8 cellular contexts compared by ENCODE assay signal in genomic region chr1:110962892-110963665, GRCh38. TPM values are rescaled to one million over a fixed set of nuclear protein-coding genes. Genes with fewer than 3 reads are reported as not detected.
DNase-seq lines count a peak whose midpoint lies in the region; ATAC-seq and TF ChIP-seq lines count a peak whose summit lies in the region.

No MANE protein-coding gene starts in this region.

- H3K4me1 ChIP-seq in SJSA1 (replicated peaks) (peaks cover 3% of the 10 kb centered on the region; the same call in 1 of the 2 replicates), suprapubic skin (peaks cover 11% of the 10 kb centered on the region)

- H3K36me3 ChIP-seq in SJSA1 (peaks cover 17% of the 10 kb centered on the region; the same call in 1 of the 2 replicates), suprapubic skin (no peaks in the 10 kb centered on the region)

- H3K27me3 ChIP-seq in SJSA1 (replicated peaks), result no peaks in the 10 kb centered on the region
- H3K27me3 ChIP-seq in suprapubic skin, result peaks cover 18% of the 10 kb centered on the region

- peak overlapping the region; percentile 97 for H3K27ac ChIP-seq in SJSA1
- H3K27ac ChIP-seq in suprapubic skin, result peak overlapping the region; percentile 98

- no peak for TF ChIP-seq EP300 in suprapubic skin (IDR thresholded peaks at IDR 0.05)

- no peak for TF ChIP-seq CTCF in suprapubic skin (IDR thresholded peaks at IDR 0.05)

- TF ChIP-seq POLR2A in suprapubic skin (IDR thresholded peaks at IDR 0.05), result no peak

- peak; percentile 9 for DNase-seq in DMS 273 treated with DMSO at 0.1 percent for 48 hours (lab: John Stamatoyannopoulos, UW)
- peak; percentile 87 for DNase-seq in M059J (ENCODE audit: low read depth)
- peak; percentile 65 to 86 for DNase-seq in SJSA1 (ENCODE audit: low read depth in 1 of 2, low spot score in 2 of 2)
- DNase-seq in activated naive CD4-positive, alpha-beta T cell treated with anti-CD3 and anti-CD28 coated beads, Interleukin-2, amount 50 U/mL, for 16 hours, result peak; percentile 52
- peak; percentile 68 for DNase-seq in glomerular endothelial cell (ENCODE audit: extremely low read depth, low read depth, low spot score)
- DNase-seq in occipital lobe (lab: John Stamatoyannopoulos, UW), result peak; percentile 15
- DNase-seq in suprapubic skin (ENCODE audit: low spot score in 2 of 2), result peak; percentile 74 to 79

- WGBS in suprapubic skin, result 9% methylated on average over 36 of the region's 37 CpGs

- peak; percentile 25 for ATAC-seq in GM21786 (IDR thresholded peaks at IDR 0.05; ENCODE audit: unreplicated experiment)

- H3K9me3 ChIP-seq in SJSA1 (replicated peaks) (peaks cover 4% of the 10 kb centered on the region; the same call in 1 of the 2 replicates), suprapubic skin (peaks cover 13% of the 10 kb centered on the region)

- H3K4me3 ChIP-seq in SJSA1 (peak overlapping the region; percentile 63), suprapubic skin (peak overlapping the region; percentile 76)

RNA-seq across cellular contexts. Expression of gene LRIF1, which starts 0.6 kb away (rescaled TPM):
- 37.9 and 38.1 TPM in 2 replicates for total RNA-seq in M059J (2014; rRNA removed; shearing (Covaris generic))
- total RNA-seq in SJSA1 (2014; rRNA removed; shearing (Covaris generic)), result 18.9 and 35.4 TPM in 2 replicates
- total RNA-seq in glomerular endothelial cell (16.9 and 18.3 TPM in 2 replicates), occipital lobe (21.1 TPM), suprapubic skin (10 to 100 TPM in 1 of 4 donors, 1 to 10 TPM in 3; 7.9 to 11.5 (median 8.7) TPM)

Comparison
In these comparisons a context has a peak if more than half of its experiments do, and no peak if none do; other contexts are left out.
1. Peak in every context shown above with its lines: DNase-seq, ATAC-seq, H3K4me3 ChIP-seq and H3K27ac ChIP-seq.
2. DNase-seq: peak in every context shown above with its lines; median percentile 87 in M059J; 76 in suprapubic skin; 76 in SJSA1; 68 in glomerular endothelial cell; 52 in activated naive CD4-positive, alpha-beta T cell treated with anti-CD3 and anti-CD28 coated beads, Interleukin-2, amount 50 U/mL, for 16 hours; 15 in occipital lobe; 9 in DMS 273 treated with DMSO at 0.1 percent for 48 hours.